Comparison of ENCODE assay signal across 8 cellular contexts in the genomic region with DNA sequence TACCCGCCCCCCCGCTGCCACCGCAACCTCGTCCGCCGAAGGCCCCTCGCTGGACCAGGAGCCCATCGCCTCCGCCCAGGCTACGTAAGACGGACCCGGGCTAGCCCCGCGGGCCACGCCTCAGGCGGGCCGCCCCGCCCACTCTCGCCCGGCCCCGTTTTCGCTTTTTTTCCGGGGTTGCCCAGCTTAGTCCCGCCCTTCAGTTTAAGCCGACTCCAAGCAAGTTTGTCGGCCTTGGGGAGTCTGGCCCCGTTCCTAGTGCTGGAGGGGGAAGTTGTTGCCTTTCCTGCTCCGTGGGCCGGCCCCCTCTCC. TPM values are rescaled to one million over a fixed set of nuclear protein-coding genes. Genes with fewer than 3 reads are reported as not detected.
DNase-seq lines count a peak whose midpoint lies in the region; FAIRE-seq and TF ChIP-seq lines count a peak whose summit lies in the region.

No MANE protein-coding gene starts in this region.

- no peak overlapping the region for H3K27ac Mint-ChIP-seq in activated naive CD8-positive, alpha-beta T cell
- H3K27ac Mint-ChIP-seq in osteocyte (ENCODE audit: unreplicated experiment), result peak overlapping the region; percentile 67

- DNase-seq in EH (ENCODE audit: low read depth) (peak; percentile 90), H54 (ENCODE audit: insufficient read length, low spot score) (peak; percentile 78), MM.1S (peak; percentile 95), SKM-1 (lab: John Stamatoyannopoulos, UW; ENCODE audit: unreplicated experiment) (peak; percentile 82), head of caudate nucleus (peak; percentile 32 to 90 (median 70)), osteocyte (ENCODE audit: extremely low spot score, unreplicated experiment) (peak; percentile 93), tibial artery (peak; percentile 88 to 97)

- peak; percentile 54 for TF ChIP-seq POLR2A in H54 (IDR thresholded peaks at IDR 0.05; ENCODE audit: low read depth, low read length)

- H3K36me3 ChIP-seq in MM.1S (replicated peaks; ENCODE audit: insufficient read depth, low read length) (no peaks in the 10 kb centered on the region), tibial artery (peaks cover 4 to 30% (median 22%) of the 10 kb centered on the region in 3 donors)

- peaks cover 46% of the 10 kb centered on the region for H3F3A ChIP-seq in MM.1S (ENCODE audit: insufficient read depth, low read length)

- peak overlapping the region; percentile 93 for H3K4me3 ChIP-seq in MM.1S (ENCODE audit: low read length)
- peak overlapping the region; percentile 65 to 91 for H3K4me3 ChIP-seq in tibial artery

- H3K36me3 Mint-ChIP-seq in activated naive CD8-positive, alpha-beta T cell, result no peaks in the 10 kb centered on the region
- peaks cover 8% of the 10 kb centered on the region for H3K36me3 Mint-ChIP-seq in osteocyte (ENCODE audit: unreplicated experiment)

- H3K4me1 ChIP-seq in MM.1S (ENCODE audit: low read length) (0 out of 2 replicates have a peak, but pooled peaks cover 7% of the 10 kb centered on the region), tibial artery (peaks cover 0 to 51% (median 35%) of the 10 kb centered on the region in 4 donors)

- no peaks in the 10 kb centered on the region for H3K27me3 Mint-ChIP-seq in activated naive CD8-positive, alpha-beta T cell
- no peaks in the 10 kb centered on the region for H3K27me3 Mint-ChIP-seq in osteocyte (ENCODE audit: unreplicated experiment)

- peak overlapping the region; percentile 72 for H3K27ac ChIP-seq in MM.1S (ENCODE audit: low read length)
- H3K27ac ChIP-seq in tibial artery, result peak overlapping the region; percentile 89 to 99

- FAIRE-seq in H54 (lab: Jason Lieb, UNC), result no peak

- peak overlapping the region; percentile 99 for H3K4me2 ChIP-seq in MM.1S (ENCODE audit: low read depth, low read length)

- H3K9me3 ChIP-seq in MM.1S (replicated peaks; ENCODE audit: insufficient read depth, low read length) (no peaks in the 10 kb centered on the region), tibial artery (no peaks in the 10 kb centered on the region)

- no peaks in the 10 kb centered on the region for H4K20me1 ChIP-seq in MM.1S (ENCODE audit: insufficient read depth, low read length)

- TF ChIP-seq CTCF in MM.1S (IDR thresholded peaks at IDR 0.05; ENCODE audit: low read length) (no peak), osteocyte (IDR thresholded peaks at IDR 0.05) (no peak), tibial artery (IDR thresholded peaks at IDR 0.05) (no peak)

- H3K4me3 Mint-ChIP-seq in activated naive CD8-positive, alpha-beta T cell, result peak overlapping the region; percentile 84
- peak overlapping the region; percentile 86 for H3K4me3 Mint-ChIP-seq in osteocyte (ENCODE audit: unreplicated experiment)

- H2AFZ ChIP-seq in MM.1S (ENCODE audit: low read length), result peak overlapping the region; percentile 100

- intact Hi-C loops in head of caudate nucleus (cut with DNase I), result loop anchor here (5.0 kb wide), 1 partner anchor 46 kb away; a partner anchor contains a TSS
- intact Hi-C loops in tibial artery (cut with DNase I; ENCODE audit: low total_unique reads), result loop anchor here (5.0 kb wide), 2 partner anchors 46 to 71 kb away; a partner anchor contains a TSS

- H3K9me3 Mint-ChIP-seq in activated naive CD8-positive, alpha-beta T cell (ENCODE audit: low read depth), result no peaks in the 10 kb centered on the region
- no peaks in the 10 kb centered on the region for H3K9me3 Mint-ChIP-seq in osteocyte (ENCODE audit: unreplicated experiment)

- peaks cover 33% of the 10 kb centered on the region for H3K4me1 Mint-ChIP-seq in activated naive CD8-positive, alpha-beta T cell (ENCODE audit: low read depth)
- H3K4me1 Mint-ChIP-seq in osteocyte (ENCODE audit: unreplicated experiment), result peaks cover 32% of the 10 kb centered on the region

- no peaks in the 10 kb centered on the region for H3K9me2 ChIP-seq in MM.1S (replicated peaks; ENCODE audit: insufficient read depth, low read length)

- H3K79me2 ChIP-seq in MM.1S (ENCODE audit: low read length), result no peaks in the 10 kb centered on the region

- peak overlapping the region; percentile 74 for H3K9ac ChIP-seq in MM.1S (ENCODE audit: low read length)

- H3K27me3 ChIP-seq in MM.1S (replicated peaks; ENCODE audit: insufficient read depth, low read length) (no peaks in the 10 kb centered on the region), tibial artery (no peaks in the 10 kb centered on the region)

RNA-seq across cellular contexts. Expression of a gene that starts 3.0 kb away (rescaled TPM):
- 34.4 and 35.4 TPM in 2 replicates for total RNA-seq in osteocyte

RNA-seq across cellular contexts. Expression of a gene that starts 15.0 kb away (rescaled TPM):
- 119 and 127 TPM in 2 replicates for total RNA-seq in osteocyte

RNA-seq across cellular contexts. Expression of a gene that starts 22.4 kb away (rescaled TPM):
- total RNA-seq in osteocyte, result not detected in 2 replicates

RNA-seq across cellular contexts. Expression of a gene that starts 46.4 kb away (rescaled TPM):
- total RNA-seq in osteocyte, result 3.7 and 4.1 TPM in 2 replicates

RNA-seq across cellular contexts. Expression of a gene that starts 50.4 kb away (rescaled TPM):
- 53.7 and 63.5 TPM in 2 replicates for total RNA-seq in osteocyte

Comparison
In these comparisons a context has a peak if more than half of its experiments do, and no peak if none do; other contexts are left out.
1. Peak in every context shown above with its lines: DNase-seq, H3K4me3 ChIP-seq and H3K27ac ChIP-seq.